ENCODE assay signal across 15 cellular contexts in genomic region chr1:17672226-17672625, GRCh38.
"Had no signal": no experiment of that assay in that cellular context is flagged by ENCODE, and none has a peak within 500 bp of the region (broad histone marks: within the 10 kb centered on the region; RNA-seq: fewer than 3 reads in every experiment).

No MANE protein-coding gene starts in this region.

- DNase-seq: activated CD4-positive, alpha-beta T cell treated with anti-CD3 and anti-CD28 coated beads, Interleukin-2, amount 50 U/mL, for 4 hours; activated CD4-positive, CD25-positive, alpha-beta regulatory T cell treated with anti-CD3 and anti-CD28 coated beads, Interleukin-2, amount 50 U/mL, for 72 hours; activated gamma-delta T cell; activated T-cell treated with anti-CD3 and anti-CD28 coated beads, Interleukin-2, amount 50 U/mL, for 48 hours; esophagus squamous epithelium; foreskin keratinocyte; heart left ventricle; left colon; naive thymus-derived CD8-positive, alpha-beta T cell; right lobe of liver; spleen; stimulated activated CD4-positive, alpha-beta T cell treated with anti-CD3 and anti-CD28 coated beads, Interleukin-1b, Interleukin-23, amount 100 ng/mL, for 48 hours; stimulated activated naive B cell treated with anti-CD40 and anti-IgM and Interleukin-4, amounts not matched to agents 10 μg/mL and 1 μg/mL and 100 μg/mL, for 72 hours; transverse colon had no signal

- ATAC-seq: foreskin keratinocyte; heart left ventricle; left colon; naive thymus-derived CD8-positive, alpha-beta T cell; right lobe of liver had no signal

- H3K36me3 Mint-ChIP-seq: activated naive CD8-positive, alpha-beta T cell; naive thymus-derived CD8-positive, alpha-beta T cell; stimulated activated naive B cell treated with anti-CD40 and anti-IgM and Interleukin-4, amounts not matched to agents 10 μg/mL and 1 μg/mL and 100 μg/mL, for 72 hours had no signal

- H3K9me3 Mint-ChIP-seq: naive thymus-derived CD8-positive, alpha-beta T cell had no signal

- H3K27ac Mint-ChIP-seq: activated naive CD8-positive, alpha-beta T cell; naive thymus-derived CD8-positive, alpha-beta T cell; stimulated activated naive B cell treated with anti-CD40 and anti-IgM and Interleukin-4, amounts not matched to agents 10 μg/mL and 1 μg/mL and 100 μg/mL, for 72 hours had no signal

- H3K4me1 Mint-ChIP-seq: stimulated activated naive B cell treated with anti-CD40 and anti-IgM and Interleukin-4, amounts not matched to agents 10 μg/mL and 1 μg/mL and 100 μg/mL, for 72 hours had no signal

- H3K4me3 Mint-ChIP-seq: activated naive CD8-positive, alpha-beta T cell; naive thymus-derived CD8-positive, alpha-beta T cell; stimulated activated naive B cell treated with anti-CD40 and anti-IgM and Interleukin-4, amounts not matched to agents 10 μg/mL and 1 μg/mL and 100 μg/mL, for 72 hours had no signal
